Comparison of ENCODE assay signal across 17 cellular contexts in the genomic region with DNA sequence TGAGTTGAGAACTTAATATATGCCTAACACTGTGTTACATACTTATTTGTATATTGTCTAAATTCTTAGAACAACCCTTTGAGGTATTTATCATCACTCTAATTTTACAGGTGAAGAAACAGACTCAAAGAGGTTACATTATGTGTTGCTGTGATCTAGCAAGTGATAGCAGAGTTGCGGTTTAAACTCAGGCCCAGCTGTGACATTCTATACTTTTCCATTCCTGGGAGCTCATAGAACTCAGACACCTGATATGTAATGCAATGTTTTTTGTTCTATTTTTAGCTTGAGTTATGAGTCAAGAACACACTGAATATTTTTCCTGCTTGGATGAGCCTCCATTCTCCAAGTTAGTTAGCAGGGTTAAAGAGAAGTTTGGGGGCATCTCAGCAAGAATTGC.
DNase-seq lines count a peak whose midpoint lies in the region; ATAC-seq, FAIRE-seq and TF ChIP-seq lines count a peak whose summit lies in the region.
"Had no signal": no experiment of that assay in that cellular context is flagged by ENCODE, and none has a peak within 500 bp of the region (broad histone marks: within the 10 kb centered on the region; RNA-seq: fewer than 3 reads in every experiment).

No MANE protein-coding gene starts in this region.

- H3K9me3 ChIP-seq in GM23248 (ENCODE audit: low read depth) (no peaks in the 10 kb centered on the region), trophoblast cell (ENCODE audit: insufficient read depth, low read depth, low read length) (no peaks in the 10 kb centered on the region)
- H3K9me3 ChIP-seq: left lung, spleen, transverse colon had no signal

- H4K8ac ChIP-seq in trophoblast cell (ENCODE audit: low read depth, low read length), result no peak overlapping the region

- FAIRE-seq in bronchial epithelial cell (lab: Jason Lieb, UNC), result no peak

- H3F3A ChIP-seq in GM23248 (ENCODE audit: insufficient read depth), result no peaks in the 10 kb centered on the region

- H3K36me3 ChIP-seq in GM23248 (ENCODE audit: low read depth) (no peaks in the 10 kb centered on the region), bronchial epithelial cell (ENCODE audit: control insufficient read depth, insufficient read depth, low read length) (no peaks in the 10 kb centered on the region), trophoblast cell (ENCODE audit: control insufficient read depth in 1 of 2, insufficient read depth in 2 of 2, low read length in 2 of 2) (no peaks in the 10 kb centered on the region)
- H3K36me3 ChIP-seq: left lung, spleen, transverse colon had no signal

- no peak overlapping the region for H2AFZ ChIP-seq in GM23248
- no peak overlapping the region for H2AFZ ChIP-seq in trophoblast cell (ENCODE audit: insufficient read depth, low read length, poor library complexity)
- H2AFZ ChIP-seq: parathyroid adenoma had no signal

- no peaks in the 10 kb centered on the region for H3K9me2 ChIP-seq in GM23248 (ENCODE audit: insufficient read depth)

- H2AK5ac ChIP-seq in trophoblast cell (ENCODE audit: low read length), result no peak overlapping the region

- no peak overlapping the region for H2BK120ac ChIP-seq in trophoblast cell (ENCODE audit: insufficient read depth, low read length, poor library complexity)

- H3K4ac ChIP-seq in trophoblast cell (ENCODE audit: low read depth, low read length), result no peak overlapping the region

- H2BK12ac ChIP-seq in trophoblast cell (ENCODE audit: low read length), result no peak overlapping the region

- in situ Hi-C loops in GM23248 (cut with MboI), result no loop called here

- H4K91ac ChIP-seq in trophoblast cell (ENCODE audit: low read depth, low read length), result no peak overlapping the region

- peaks cover 3% of the 10 kb centered on the region for H3K79me1 ChIP-seq in trophoblast cell (ENCODE audit: low read length)

- no peak overlapping the region for H3K14ac ChIP-seq in trophoblast cell (ENCODE audit: low read length)

- H4K12ac ChIP-seq in trophoblast cell (ENCODE audit: low read depth, low read length), result no peak overlapping the region

- H4K20me1 ChIP-seq in GM23248 (ENCODE audit: insufficient read depth), result no peaks in the 10 kb centered on the region

- H3K23ac ChIP-seq in trophoblast cell (ENCODE audit: low read length), result no peak overlapping the region

- ATAC-seq in GM21576 (IDR thresholded peaks at IDR 0.05; ENCODE audit: unreplicated experiment) (no peak), HG02642 (IDR thresholded peaks at IDR 0.05; ENCODE audit: poor library complexity, unreplicated experiment) (no peak)
- ATAC-seq: left lung; stimulated activated memory B cell treated with anti-CD40 and anti-IgM and Interleukin-4, amounts not matched to agents 10 μg/mL and 1 μg/mL and 100 μg/mL, for 72 hours had no signal

- TF ChIP-seq CTCF in bronchial epithelial cell (IDR thresholded peaks at IDR 0.05; ENCODE audit: insufficient read depth, low read length, severe bottlenecking), result no peak

- H3K79me2 ChIP-seq in GM23248 (ENCODE audit: insufficient read depth), result no peaks in the 10 kb centered on the region
- no peaks in the 10 kb centered on the region for H3K79me2 ChIP-seq in trophoblast cell (ENCODE audit: control insufficient read depth, insufficient read depth, low read length, poor library complexity)
- H3K79me2 ChIP-seq: parathyroid adenoma had no signal

- H3K4me3 ChIP-seq in GM23248, result no peak overlapping the region
- no peak overlapping the region for H3K4me3 ChIP-seq in bronchial epithelial cell (ENCODE audit: low read depth, low read length)
- H3K4me3 ChIP-seq in trophoblast cell (ENCODE audit: low read depth, low read length), result no peak overlapping the region
- H3K4me3 ChIP-seq: left lung, spleen, transverse colon had no signal

- peak; percentile 18 for DNase-seq in GM23248
- peak; percentile 84 for DNase-seq in NCI-H2107 treated with DMSO at 0.1 percent for 48 hours (lab: John Stamatoyannopoulos, UW; ENCODE audit: unreplicated experiment)
- peak; percentile 82 for DNase-seq in bronchial epithelial cell (ENCODE audit: low read depth)
- DNase-seq in trophoblast cell, result peak; percentile 42 to 71
- DNase-seq in activated naive CD4-positive, alpha-beta T cell treated with anti-CD3 and anti-CD28 coated beads, Interleukin-2, amount 50 U/mL, for 16 hours, result no peak
- DNase-seq: activated CD4-positive, alpha-beta T cell treated with anti-CD3 and anti-CD28 coated beads, Interleukin-2, amount 50 U/mL, for 1 hour; effector CD4-positive, alpha-beta T cell; EL; left lung; NCI-H226; spleen; transverse colon had no signal

- H2BK5ac ChIP-seq in trophoblast cell (ENCODE audit: low read depth, low read length, poor library complexity), result no peak overlapping the region

- no peak overlapping the region for H3K27ac ChIP-seq in GM23248
- H3K27ac ChIP-seq in trophoblast cell (ENCODE audit: low read depth, low read length), result no peak overlapping the region
- H3K27ac ChIP-seq: C4-2B, left lung, parathyroid adenoma, spleen, transverse colon had no signal

- H3K27me3 ChIP-seq in GM23248 (replicated peaks; ENCODE audit: insufficient read depth) (no peaks in the 10 kb centered on the region), bronchial epithelial cell (ENCODE audit: control insufficient read depth, insufficient read depth, low read length) (no peaks in the 10 kb centered on the region), trophoblast cell (ENCODE audit: insufficient read depth, low read length) (no peaks in the 10 kb centered on the region)
- H3K27me3 ChIP-seq: left lung, spleen, transverse colon had no signal

- H3K4me1 ChIP-seq in GM23248 (ENCODE audit: insufficient read depth), result peaks cover 7% of the 10 kb centered on the region; the same call in 1 of the 2 replicates
- H3K4me1 ChIP-seq in trophoblast cell (ENCODE audit: control insufficient read depth in 1 of 2, insufficient read depth in 2 of 2, low read length in 2 of 2), result peaks cover 2 to 3% of the 10 kb centered on the region in 2 experiments
- H3K4me1 ChIP-seq: left lung, parathyroid adenoma, transverse colon had no signal

- H3K18ac ChIP-seq in trophoblast cell (ENCODE audit: low read length), result no peak overlapping the region

- H3K4me2 ChIP-seq in GM23248 (ENCODE audit: unreplicated experiment) (no peak overlapping the region), trophoblast cell (ENCODE audit: low read length) (no peak overlapping the region)

- WGBS in GM23248 (ENCODE audit: low coverage in 1 of 2, low lambda C conversion rate in 2 of 2, missing lambda C conversion rate in 2 of 2), 2 experiments, result 92 to 100% methylated on average over 1 of the region's 1 CpG
- WGBS in trophoblast cell (ENCODE audit: extremely low coverage, insufficient coverage, insufficient read length), result no CpG with 5 or more reads among the region's 1 CpG

- H3K9ac ChIP-seq in GM23248 (no peak overlapping the region), trophoblast cell (ENCODE audit: low read length) (no peak overlapping the region)
- H3K9ac ChIP-seq: parathyroid adenoma had no signal
